In genomic region chr6:24918641-24919403, GRCh38 we compare ENCODE assay signal across 8 cellular contexts. TPM values are rescaled to one million over a fixed set of nuclear protein-coding genes. Genes with fewer than 3 reads are reported as not detected.
A peak's percentile ranks its signal among the peaks of the same experiment; 100 is the strongest.
DNase-seq lines count a peak whose midpoint lies in the region; ATAC-seq and TF ChIP-seq lines count a peak whose summit lies in the region.

No MANE protein-coding gene starts in this region.

- peak overlapping the region; percentile 66 to 95 (median 87) for H3K27ac Mint-ChIP-seq in CD4-positive, alpha-beta memory T cell
- H3K27ac Mint-ChIP-seq in endothelial cell (ENCODE audit: unreplicated experiment), result no peak overlapping the region

- no peaks in the 10 kb centered on the region for H3K9me3 Mint-ChIP-seq in CD4-positive, alpha-beta memory T cell
- H3K9me3 Mint-ChIP-seq in endothelial cell (ENCODE audit: unreplicated experiment), result no peaks in the 10 kb centered on the region

- H3K4me3 Mint-ChIP-seq in CD4-positive, alpha-beta memory T cell, result peak overlapping the region; percentile 67 to 88 (median 85)
- no peak overlapping the region for H3K4me3 Mint-ChIP-seq in endothelial cell (ENCODE audit: unreplicated experiment)

- no peak for TF ChIP-seq CTCF in endothelial cell (IDR thresholded peaks at IDR 0.05; ENCODE audit: unreplicated experiment)

- H3K27ac ChIP-seq in CD4-positive, alpha-beta memory T cell (ENCODE audit: low read depth, low read length), result peak overlapping the region; percentile 45

- no peaks in the 10 kb centered on the region for H3K27me3 Mint-ChIP-seq in CD4-positive, alpha-beta memory T cell
- H3K27me3 Mint-ChIP-seq in endothelial cell (ENCODE audit: unreplicated experiment), result peaks cover 6% of the 10 kb centered on the region

- H3K4me3 ChIP-seq in CD4-positive, alpha-beta memory T cell (ENCODE audit: low read length in 2 of 2), result peak overlapping the region in 1 of 2 donors; percentile 29

- POLR2A ChIA-PET in CD4-positive, alpha-beta memory T cell (lab: Charles Lee; ENCODE audit: partially characterized antibody), result interaction anchor here (0.6 to 26.9 kb wide), 16 partner anchors 9 to 201 kb away, joined by 3 to 734 read pairs (median 4); partner anchors contain the start of gene RIPOR2

- DNase-seq in CD4-positive, alpha-beta memory T cell, result no peak
- peak; percentile 10 for DNase-seq in NCI-H774 (lab: John Stamatoyannopoulos, UW)
- peak; percentile 25 for DNase-seq in iPS-NIHi7 (ENCODE audit: extremely low spot score)
- no peak for DNase-seq in endothelial cell (ENCODE audit: low spot score)

- peaks cover 68 to 75% of the 10 kb centered on the region in 2 donors for H3K36me3 Mint-ChIP-seq in CD4-positive, alpha-beta memory T cell
- H3K36me3 Mint-ChIP-seq in endothelial cell (ENCODE audit: low read depth, unreplicated experiment), result no peaks in the 10 kb centered on the region

- H3K36me3 ChIP-seq in CD4-positive, alpha-beta memory T cell (ENCODE audit: insufficient read depth, low read length), result peaks cover 27% of the 10 kb centered on the region

- no peaks in the 10 kb centered on the region for H3K27me3 ChIP-seq in CD4-positive, alpha-beta memory T cell (ENCODE audit: insufficient read depth, low read length)

- intact Hi-C loops in CD4-positive, alpha-beta memory T cell (cut with micrococcal nuclease), result loop anchor here (1.0 kb wide), 2 partner anchors 8 to 10 kb away; no protein-coding TSS in a partner anchor

- H3K9me3 ChIP-seq in CD4-positive, alpha-beta memory T cell (ENCODE audit: control insufficient read depth in 1 of 2, low read length in 2 of 2), result no peaks in the 10 kb centered on the region

- H3K4me1 ChIP-seq in CD4-positive, alpha-beta memory T cell (ENCODE audit: insufficient read depth, low read length), result peaks cover 98% of the 10 kb centered on the region

- peaks cover 70 to 97% (median 86%) of the 10 kb centered on the region in 4 donors for H3K4me1 Mint-ChIP-seq in CD4-positive, alpha-beta memory T cell
- peaks cover 24% of the 10 kb centered on the region for H3K4me1 Mint-ChIP-seq in endothelial cell (ENCODE audit: unreplicated experiment)

- ATAC-seq in GM21825 (IDR thresholded peaks at IDR 0.05; ENCODE audit: unreplicated experiment), result peak; percentile 47
- ATAC-seq in HG03135 (IDR thresholded peaks at IDR 0.05; ENCODE audit: unreplicated experiment), result no peak
- no peak for ATAC-seq in GM19463 (IDR thresholded peaks at IDR 0.05; ENCODE audit: unreplicated experiment)
- ATAC-seq in HG03039 (IDR thresholded peaks at IDR 0.05; ENCODE audit: unreplicated experiment), result no peak

- CTCF ChIA-PET in CD4-positive, alpha-beta memory T cell (lab: Charles Lee; ENCODE audit: partially characterized antibody), result interaction anchor here (0.9 to 7.7 kb wide), 12 partner anchors 8 to 152 kb away, joined by 3 to 95 read pairs (median 4); partner anchors contain the start of gene RIPOR2

RNA-seq across cellular contexts. Expression of gene RIPOR2, which starts 16.9 kb away (rescaled TPM):
- total RNA-seq in CD4-positive, alpha-beta memory T cell, result 100 to 1,000 TPM; 420 to 432 TPM
- 100 to 1,000 TPM; 431 to 458 TPM for polyA plus RNA-seq in CD4-positive, alpha-beta memory T cell
- total RNA-seq in endothelial cell (ENCODE audit: unreplicated experiment), result 1.1 TPM

Comparison
In these comparisons a context has a peak if more than half of its experiments do, and no peak if none do; other contexts are left out.
1. DNase-seq: peak in NCI-H774 (single experiment) and iPS-NIHi7 (single experiment); none in CD4-positive, alpha-beta memory T cell (0 of 5) and endothelial cell (single experiment).
2. RNA of gene RIPOR2, which starts 16.9 kb away (total RNA-seq): 420 to 432 TPM in CD4-positive, alpha-beta memory T cell; 1.1 TPM in endothelial cell (single experiment); every median in the first group is over 100 times any median in the second.